In the genomic region with DNA sequence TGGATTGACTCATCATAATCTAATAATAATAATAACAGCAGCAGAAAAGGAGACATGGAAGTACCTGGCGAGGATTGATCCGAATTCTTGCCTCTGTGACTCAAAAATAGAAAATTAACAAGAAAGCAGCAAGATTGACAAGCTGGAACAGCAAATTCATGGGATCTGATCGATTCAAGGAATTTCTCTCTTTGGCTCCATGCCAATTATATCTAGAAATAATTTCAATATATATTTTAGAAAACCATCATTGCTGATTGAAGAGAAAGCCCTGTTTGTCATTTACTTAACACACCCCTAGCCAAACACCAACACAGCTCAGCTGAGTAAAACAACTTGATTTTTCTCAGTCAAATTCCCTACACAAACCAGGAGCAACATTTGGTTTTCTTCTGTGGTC, we compare ENCODE assay signal across 8 cellular contexts.
"Had no signal": no experiment of that assay in that cellular context is flagged by ENCODE, and none has a peak within 500 bp of the region (broad histone marks: within the 10 kb centered on the region; RNA-seq: fewer than 3 reads in every experiment).

No MANE protein-coding gene starts in this region.

- H3K9me3 Mint-ChIP-seq: HFFc6 had no signal

- H3K4me3 Mint-ChIP-seq: HFFc6 had no signal

- DNase-seq: GM23248, GOT3, H7, HFFc6, IMR-90 had no signal

- H3K4me3 ChIP-seq: GM23248, HAP-1 had no signal

- H3K9me3 ChIP-seq: HAP-1 had no signal

- H3K27ac Mint-ChIP-seq: HFFc6 had no signal

- H3K36me3 ChIP-seq: HAP-1 had no signal

- ATAC-seq: HCT116 had no signal

- H2AFZ ChIP-seq: GM23248 had no signal

- H3K9ac ChIP-seq: GM23248 had no signal

- H3K27ac ChIP-seq: GM23248, HL-60 had no signal
